9 cellular contexts compared by ENCODE assay signal in the genomic region with DNA sequence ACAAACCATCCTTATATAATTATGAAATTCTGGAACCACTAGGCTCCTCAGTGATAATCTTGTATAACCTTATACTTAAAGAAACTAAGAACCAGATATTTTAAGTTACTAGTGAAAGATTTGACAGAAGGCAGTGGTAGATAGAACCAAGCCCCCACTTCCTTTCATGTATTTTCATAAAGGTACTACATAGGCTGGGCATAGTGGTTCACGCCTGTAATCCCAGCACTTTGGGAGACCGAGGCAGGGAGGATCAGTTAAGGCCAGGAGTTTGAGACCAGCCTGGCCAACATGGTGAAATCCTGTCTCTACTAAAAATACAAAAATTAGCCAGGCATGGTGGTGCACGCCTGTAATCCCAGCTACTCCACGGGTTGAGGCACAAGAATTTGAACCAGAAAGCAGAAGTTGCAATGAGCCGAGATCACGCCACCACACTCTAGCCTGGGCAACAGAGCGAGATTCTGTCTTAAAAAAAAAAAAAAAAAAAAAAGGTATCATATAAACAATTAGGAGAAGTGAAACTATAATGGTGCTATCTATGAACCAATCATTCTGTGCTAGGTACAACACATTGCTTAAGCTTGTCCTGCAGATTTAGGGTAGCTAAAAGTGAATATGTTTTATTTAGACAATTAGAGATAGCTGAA. TPM values are rescaled to one million over a fixed set of nuclear protein-coding genes. Genes with fewer than 3 reads are reported as not detected.
DNase-seq lines count a peak whose midpoint lies in the region; ATAC-seq lines count a peak whose summit lies in the region.
"Had no signal": no experiment of that assay in that cellular context is flagged by ENCODE, and none has a peak within 500 bp of the region (broad histone marks: within the 10 kb centered on the region; RNA-seq: fewer than 3 reads in every experiment).

No MANE protein-coding gene starts in this region.

- no peaks in the 10 kb centered on the region for H3K9me3 Mint-ChIP-seq in activated CD4-positive, alpha-beta T cell treated with anti-CD3 and anti-CD28 coated beads, Interleukin-2, amount 10 ng/mL, durations not matched to agents 24 days and 14 days

- H3K36me3 Mint-ChIP-seq in activated CD4-positive, alpha-beta T cell treated with anti-CD3 and anti-CD28 coated beads, Interleukin-2, amount 10 ng/mL, durations not matched to agents 24 days and 14 days (ENCODE audit: low read depth) = no peaks in the 10 kb centered on the region

- intact Hi-C loops in activated CD4-positive, alpha-beta T cell treated with anti-CD3 and anti-CD28 coated beads, Interleukin-2, amount 10 ng/mL, durations not matched to agents 24 days and 14 days (cut with micrococcal nuclease) = no loop called here

- no peak overlapping the region for H3K27ac Mint-ChIP-seq in activated CD4-positive, alpha-beta T cell treated with anti-CD3 and anti-CD28 coated beads, Interleukin-2, amount 10 ng/mL, durations not matched to agents 24 days and 14 days

- ATAC-seq in GM18909 (IDR thresholded peaks at IDR 0.05; ENCODE audit: poor library complexity, unreplicated experiment) (peak; percentile 84), HG02571 (IDR thresholded peaks at IDR 0.05; ENCODE audit: unreplicated experiment) (peak; percentile 69), HG03439 (IDR thresholded peaks at IDR 0.05; ENCODE audit: unreplicated experiment) (peak; percentile 74)
- ATAC-seq: lower lobe of right lung had no signal

- H3K4me3 Mint-ChIP-seq in activated CD4-positive, alpha-beta T cell treated with anti-CD3 and anti-CD28 coated beads, Interleukin-2, amount 10 ng/mL, durations not matched to agents 24 days and 14 days = no peak overlapping the region

- H3K27me3 Mint-ChIP-seq in activated CD4-positive, alpha-beta T cell treated with anti-CD3 and anti-CD28 coated beads, Interleukin-2, amount 10 ng/mL, durations not matched to agents 24 days and 14 days = peaks cover 2% of the 10 kb centered on the region

- DNase-seq in germinal center (ENCODE audit: low spot score) = peak; percentile 52
- DNase-seq in activated CD4-positive, alpha-beta T cell treated with anti-CD3 and anti-CD28 coated beads, Interleukin-2, amount 10 ng/mL, durations not matched to agents 24 days and 14 days = no peak
- DNase-seq in GDM1 (lab: John Stamatoyannopoulos, UW) = no peak
- DNase-seq in DMS79 (lab: John Stamatoyannopoulos, UW) = no peak
- no peak for DNase-seq in COLO829 (ENCODE audit: low spot score)
- DNase-seq: lower lobe of right lung had no signal

- no peaks in the 10 kb centered on the region for H3K4me1 Mint-ChIP-seq in activated CD4-positive, alpha-beta T cell treated with anti-CD3 and anti-CD28 coated beads, Interleukin-2, amount 10 ng/mL, durations not matched to agents 24 days and 14 days

RNA-seq across cellular contexts. Expression of gene DTWD2, which starts 27.9 kb away (rescaled TPM):
- total RNA-seq in activated CD4-positive, alpha-beta T cell treated with anti-CD3 and anti-CD28 coated beads, Interleukin-2, amount 10 ng/mL, durations not matched to agents 24 days and 14 days = 1.8 and 2.2 TPM in 2 replicates

RNA-seq across cellular contexts. Expression of gene DMXL1, which starts 54.6 kb away (rescaled TPM):
- total RNA-seq in activated CD4-positive, alpha-beta T cell treated with anti-CD3 and anti-CD28 coated beads, Interleukin-2, amount 10 ng/mL, durations not matched to agents 24 days and 14 days = 22.4 and 25.6 TPM in 2 replicates
